In genomic region chr2:169816961-169817360, GRCh38 we compare ENCODE assay signal across 8 cellular contexts. TPM values are rescaled to one million over a fixed set of nuclear protein-coding genes. Genes with fewer than 3 reads are reported as not detected.
DNase-seq lines count a peak whose midpoint lies in the region; ATAC-seq and TF ChIP-seq lines count a peak whose summit lies in the region.
"Not testable (repeated sequence)": the region's sequence is repeated elsewhere in the genome, so short reads cannot be mapped to it uniquely, and the experiment has no call there.

No MANE protein-coding gene starts in this region.

- not testable (repeated sequence) for ATAC-seq in RWPE2 (ENCODE audit: low read depth); effector memory CD8-positive, alpha-beta T cell (replicated peaks); naive thymus-derived CD4-positive, alpha-beta T cell

- not testable (repeated sequence) for H3K27ac ChIP-seq in CD4-positive, alpha-beta memory T cell (ENCODE audit: low read depth, low read length); naive thymus-derived CD4-positive, alpha-beta T cell (ENCODE audit: low read depth, low read length)
- peak overlapping the region; percentile 47 for H3K27ac ChIP-seq in RWPE2 (ENCODE audit: poor library complexity, severe bottlenecking)

- not testable (repeated sequence) for H3K4me3 Mint-ChIP-seq in CD4-positive, alpha-beta memory T cell; activated T-cell treated with anti-CD3 and anti-CD28 coated beads, Interleukin-2, amount 50 U/mL, for 24 hours; activated naive CD8-positive, alpha-beta T cell; effector memory CD8-positive, alpha-beta T cell; naive thymus-derived CD4-positive, alpha-beta T cell

- H3K4me1 Mint-ChIP-seq in CD4-positive, alpha-beta memory T cell = peaks cover 9 to 31% (median 21%) of the 10 kb centered on the region in 4 donors
- peaks cover 43% of the 10 kb centered on the region for H3K4me1 Mint-ChIP-seq in activated T-cell treated with anti-CD3 and anti-CD28 coated beads, Interleukin-2, amount 50 U/mL, for 24 hours (ENCODE audit: low read depth)
- H3K4me1 Mint-ChIP-seq in activated naive CD8-positive, alpha-beta T cell (ENCODE audit: low read depth) = peaks cover 30% of the 10 kb centered on the region
- H3K4me1 Mint-ChIP-seq in effector memory CD8-positive, alpha-beta T cell (ENCODE audit: low read depth in 2 of 2) = peaks cover 9 to 28% of the 10 kb centered on the region in 2 donors
- peaks cover 10 to 35% (median 28%) of the 10 kb centered on the region in 7 donors for H3K4me1 Mint-ChIP-seq in naive thymus-derived CD4-positive, alpha-beta T cell

- intact Hi-C loops in CD4-positive, alpha-beta memory T cell (cut with micrococcal nuclease); naive thymus-derived CD4-positive, alpha-beta T cell (cut with micrococcal nuclease): not testable (repeated sequence)

- not testable (repeated sequence) for H3K9me3 Mint-ChIP-seq in CD4-positive, alpha-beta memory T cell; activated T-cell treated with anti-CD3 and anti-CD28 coated beads, Interleukin-2, amount 50 U/mL, for 24 hours; activated naive CD8-positive, alpha-beta T cell (ENCODE audit: low read depth); effector memory CD8-positive, alpha-beta T cell; naive thymus-derived CD4-positive, alpha-beta T cell

- H3K27me3 Mint-ChIP-seq in CD4-positive, alpha-beta memory T cell; activated T-cell treated with anti-CD3 and anti-CD28 coated beads, Interleukin-2, amount 50 U/mL, for 24 hours; activated naive CD8-positive, alpha-beta T cell; effector memory CD8-positive, alpha-beta T cell; naive thymus-derived CD4-positive, alpha-beta T cell: not testable (repeated sequence)

- H3K9me3 ChIP-seq in CD4-positive, alpha-beta memory T cell (ENCODE audit: control insufficient read depth in 1 of 2, low read length in 2 of 2); RWPE2 (ENCODE audit: severe bottlenecking); naive thymus-derived CD4-positive, alpha-beta T cell (ENCODE audit: control insufficient read depth in 2 of 3, low read length in 3 of 3): not testable (repeated sequence)

- DNase-seq in AG10803 (ENCODE audit: low read depth) (peak; percentile 14), EH (ENCODE audit: low read depth) (peak; percentile 53)
- DNase-seq in CD4-positive, alpha-beta memory T cell; RWPE2 (ENCODE audit: low spot score); activated T-cell treated with anti-CD3 and anti-CD28 coated beads, Interleukin-2, amount 50 U/mL, for 24 hours; effector memory CD8-positive, alpha-beta T cell; naive thymus-derived CD4-positive, alpha-beta T cell: not testable (repeated sequence)

- peak overlapping the region in 5 of 7 donors; percentile 8 to 59 (median 32) for H3K27ac Mint-ChIP-seq in CD4-positive, alpha-beta memory T cell
- H3K27ac Mint-ChIP-seq in activated T-cell treated with anti-CD3 and anti-CD28 coated beads, Interleukin-2, amount 50 U/mL, for 24 hours = peak overlapping the region; percentile 17
- peak overlapping the region; percentile 35 for H3K27ac Mint-ChIP-seq in activated naive CD8-positive, alpha-beta T cell
- H3K27ac Mint-ChIP-seq in effector memory CD8-positive, alpha-beta T cell = peak overlapping the region; percentile 26 to 54
- H3K27ac Mint-ChIP-seq in naive thymus-derived CD4-positive, alpha-beta T cell = peak overlapping the region in 5 of 9 donors; percentile 8 to 54 (median 38)

- peaks cover 49 to 69% of the 10 kb centered on the region in 2 donors for H3K36me3 Mint-ChIP-seq in CD4-positive, alpha-beta memory T cell
- peaks cover 98% of the 10 kb centered on the region for H3K36me3 Mint-ChIP-seq in activated T-cell treated with anti-CD3 and anti-CD28 coated beads, Interleukin-2, amount 50 U/mL, for 24 hours (ENCODE audit: low read depth)
- H3K36me3 Mint-ChIP-seq in activated naive CD8-positive, alpha-beta T cell = peaks cover 27% of the 10 kb centered on the region
- peaks cover 63% of the 10 kb centered on the region for H3K36me3 Mint-ChIP-seq in effector memory CD8-positive, alpha-beta T cell (ENCODE audit: insufficient read depth)
- H3K36me3 Mint-ChIP-seq in naive thymus-derived CD4-positive, alpha-beta T cell = peaks cover 12 to 44% (median 40%) of the 10 kb centered on the region in 5 donors

- H3K4me3 ChIP-seq in AG10803 (ENCODE audit: low read length); CD4-positive, alpha-beta memory T cell (ENCODE audit: low read length in 2 of 2); RWPE2 (ENCODE audit: severe bottlenecking); naive thymus-derived CD4-positive, alpha-beta T cell (ENCODE audit: low read length): not testable (repeated sequence)

- peaks cover 36% of the 10 kb centered on the region for H3K36me3 ChIP-seq in CD4-positive, alpha-beta memory T cell (ENCODE audit: insufficient read depth, low read length)
- peaks cover 91% of the 10 kb centered on the region for H3K36me3 ChIP-seq in RWPE2 (ENCODE audit: low read depth)
- H3K36me3 ChIP-seq in naive thymus-derived CD4-positive, alpha-beta T cell (ENCODE audit: control insufficient read depth in 2 of 3, insufficient read depth in 3 of 3, low read length in 3 of 3) = peaks cover 4 to 46% (median 4%) of the 10 kb centered on the region in 3 experiments

- H3K4me1 ChIP-seq in CD4-positive, alpha-beta memory T cell (ENCODE audit: insufficient read depth, low read length) = peaks cover 13% of the 10 kb centered on the region
- H3K4me1 ChIP-seq in RWPE2 (ENCODE audit: insufficient read depth, poor library complexity, severe bottlenecking) = peaks cover 40% of the 10 kb centered on the region
- not testable (repeated sequence) for H3K4me1 ChIP-seq in naive thymus-derived CD4-positive, alpha-beta T cell (ENCODE audit: control insufficient read depth in 2 of 2, insufficient read depth in 2 of 2, low read length in 2 of 2)

- H3K27me3 ChIP-seq in CD4-positive, alpha-beta memory T cell (ENCODE audit: insufficient read depth, low read length); RWPE2 (ENCODE audit: insufficient read depth, poor library complexity, severe bottlenecking); naive thymus-derived CD4-positive, alpha-beta T cell (ENCODE audit: control insufficient read depth in 2 of 2, insufficient read depth in 2 of 2, low read length in 2 of 2): not testable (repeated sequence)

- not testable (repeated sequence) for TF ChIP-seq CTCF in AG10803 (conservative IDR thresholded peaks at IDR 0.05; ENCODE audit: low read length); RWPE2 (IDR thresholded peaks at IDR 0.05; ENCODE audit: poor library complexity, severe bottlenecking)

- POLR2A ChIA-PET in CD4-positive, alpha-beta memory T cell (lab: Charles Lee; ENCODE audit: partially characterized antibody) = not testable (repeated sequence)
- POLR2A ChIA-PET in naive thymus-derived CD4-positive, alpha-beta T cell (lab: Charles Lee) = interaction anchor here (1.2 kb wide), 1 partner anchor 10 kb away, joined by 3 read pairs; the partner anchor contains the start of gene UBR3

- CTCF ChIA-PET in CD4-positive, alpha-beta memory T cell (lab: Charles Lee; ENCODE audit: partially characterized antibody); naive thymus-derived CD4-positive, alpha-beta T cell (lab: Charles Lee): not testable (repeated sequence)

RNA-seq across cellular contexts. Expression of gene METTL5, which starts 7.7 kb away (rescaled TPM):
- total RNA-seq in CD4-positive, alpha-beta memory T cell = 10 to 100 TPM; 44.4 to 50.4 TPM
- 100 to 1,000 TPM; 116 to 166 TPM for polyA plus RNA-seq in CD4-positive, alpha-beta memory T cell
- total RNA-seq in naive thymus-derived CD4-positive, alpha-beta T cell = 10 to 100 TPM; 21.1 to 52.9 (median 44.2) TPM
- 100 to 1,000 TPM; 112 to 149 TPM for polyA plus RNA-seq in naive thymus-derived CD4-positive, alpha-beta T cell

RNA-seq across cellular contexts. Expression of gene UBR3, which starts 10.3 kb away (rescaled TPM):
- 10 to 100 TPM; 42.2 to 43.5 TPM for total RNA-seq in CD4-positive, alpha-beta memory T cell
- polyA plus RNA-seq in CD4-positive, alpha-beta memory T cell = 10 to 100 TPM in 1 of 2 donors, 1 to 10 TPM in 1; 4.3 to 13.1 TPM
- total RNA-seq in naive thymus-derived CD4-positive, alpha-beta T cell = 10 to 100 TPM; 28.4 to 48.2 (median 44.6) TPM
- 10 to 100 TPM in 1 of 2 donors, 1 to 10 TPM in 1; 7.7 to 12.5 TPM for polyA plus RNA-seq in naive thymus-derived CD4-positive, alpha-beta T cell

RNA-seq across cellular contexts. Expression of gene SSB, which starts 18.3 kb away (rescaled TPM):
- total RNA-seq in CD4-positive, alpha-beta memory T cell = 100 to 1,000 TPM; 112 to 114 TPM
- polyA plus RNA-seq in CD4-positive, alpha-beta memory T cell = 100 to 1,000 TPM; 112 to 149 TPM
- total RNA-seq in naive thymus-derived CD4-positive, alpha-beta T cell = 100 to 1,000 TPM in 3 of 5 experiments, 10 to 100 TPM in 2; 88.3 to 104 (median 102) TPM
- 100 to 1,000 TPM in 1 of 2 donors, 10 to 100 TPM in 1; 80.5 to 150 TPM for polyA plus RNA-seq in naive thymus-derived CD4-positive, alpha-beta T cell
